ENCODE assay signal across 8 cellular contexts in genomic region chr11:64917663-64917995, GRCh38. TPM values are rescaled to one million over a fixed set of nuclear protein-coding genes. Genes with fewer than 3 reads are reported as not detected.
DNase-seq lines count a peak whose midpoint lies in the region; ATAC-seq and TF ChIP-seq lines count a peak whose summit lies in the region.

No MANE protein-coding gene starts in this region.

- H3K9me3 ChIP-seq in HAP-1 (no peaks in the 10 kb centered on the region), right cardiac atrium (ENCODE audit: control insufficient read depth, low read length) (no peaks in the 10 kb centered on the region), skeletal muscle tissue (ENCODE audit: control insufficient read depth in 3 of 3, low read length in 3 of 3) (no peaks in the 10 kb centered on the region)

- peak overlapping the region; percentile 27 for H3K4me3 ChIP-seq in HAP-1
- H3K4me3 ChIP-seq in right cardiac atrium (ENCODE audit: low read length): peak overlapping the region; percentile 89
- peak overlapping the region; percentile 62 to 85 (median 74) for H3K4me3 ChIP-seq in skeletal muscle tissue (ENCODE audit: low read length in 3 of 3)

- H3K27me3 Mint-ChIP-seq in activated B cell treated with CpG ODN at 0.5 μM for 24 hours: no peaks in the 10 kb centered on the region

- no peaks in the 10 kb centered on the region for H3K9me3 Mint-ChIP-seq in activated B cell treated with CpG ODN at 0.5 μM for 24 hours

- H3K4me1 ChIP-seq in HAP-1: peaks cover 9% of the 10 kb centered on the region
- no peaks in the 10 kb centered on the region for H3K4me1 ChIP-seq in right cardiac atrium (ENCODE audit: control insufficient read depth, insufficient read depth, low read length)
- H3K4me1 ChIP-seq in skeletal muscle tissue (ENCODE audit: control insufficient read depth in 3 of 3, insufficient read depth in 3 of 3, low read length in 3 of 3): peaks cover 21 to 34% (median 24%) of the 10 kb centered on the region in 3 donors

- peak overlapping the region; percentile 88 for H3K4me3 Mint-ChIP-seq in activated B cell treated with CpG ODN at 0.5 μM for 24 hours

- peak overlapping the region; percentile 85 for H3K27ac Mint-ChIP-seq in activated B cell treated with CpG ODN at 0.5 μM for 24 hours

- H3K36me3 ChIP-seq in HAP-1 (replicated peaks): peaks cover 2% of the 10 kb centered on the region; the same call in 1 of the 2 replicates
- peaks cover 17 to 19% (median 18%) of the 10 kb centered on the region in 3 donors for H3K36me3 ChIP-seq in skeletal muscle tissue (ENCODE audit: control insufficient read depth in 3 of 3, insufficient read depth in 3 of 3, low read length in 3 of 3)

- peaks cover 38% of the 10 kb centered on the region for H3K4me1 Mint-ChIP-seq in activated B cell treated with CpG ODN at 0.5 μM for 24 hours

- CTCF ChIA-PET in activated B cell treated with CpG ODN at 0.5 μM for 24 hours (lab: Charles Lee): interaction anchor here (1.9 kb wide), 1 partner anchor 96 kb away, joined by 7 read pairs; the partner anchor contains the start of gene ARL2

- POLR2A ChIA-PET in activated B cell treated with CpG ODN at 0.5 μM for 24 hours (lab: Charles Lee): interaction anchor here (0.7 to 1.4 kb wide), 3 partner anchors 53 to 79 kb away, joined by 3 to 4 read pairs (median 3); no protein-coding TSS in a partner anchor

- peak overlapping the region; percentile 63 for H3K27ac ChIP-seq in right cardiac atrium (ENCODE audit: low read length)
- peak overlapping the region; percentile 69 for H3K27ac ChIP-seq in skeletal muscle tissue (ENCODE audit: low read depth, low read length)

- WGBS in right cardiac atrium: 5% methylated on average over 6 of the region's 6 CpGs

- no peaks in the 10 kb centered on the region for H3K27me3 ChIP-seq in HAP-1 (ENCODE audit: low read depth)
- no peaks in the 10 kb centered on the region for H3K27me3 ChIP-seq in right cardiac atrium (ENCODE audit: control insufficient read depth, insufficient read depth)
- no peaks in the 10 kb centered on the region for H3K27me3 ChIP-seq in skeletal muscle tissue (ENCODE audit: control insufficient read depth in 3 of 3, insufficient read depth in 3 of 3, low read length in 3 of 3)

- intact Hi-C loops in activated B cell treated with CpG ODN at 0.5 μM for 24 hours (cut with micrococcal nuclease) (loop anchor here (1.0 to 2.0 kb wide), 8 partner anchors 39 to 215 kb away; partner anchors contain the start of genes CDCA5, EHD1, SF1 and SNX15), right cardiac atrium (cut with DNase I) (no loop called here)

- in situ Hi-C loops in HAP-1 (cut with MboI; ENCODE audit: low sequenced_read_pairs): no loop called here

- peak overlapping the region; percentile 71 to 89 (median 88) for H3K9ac ChIP-seq in skeletal muscle tissue (ENCODE audit: low read depth in 1 of 3, low read length in 3 of 3)

- peaks cover 15% of the 10 kb centered on the region for H3K36me3 Mint-ChIP-seq in activated B cell treated with CpG ODN at 0.5 μM for 24 hours (ENCODE audit: low read depth)

- ATAC-seq in activated B cell treated with CpG ODN at 0.5 μM for 24 hours (ENCODE audit: low read depth) (no peak), right cardiac atrium (no peak), HG02852 (IDR thresholded peaks at IDR 0.05; ENCODE audit: unreplicated experiment) (no peak)

- TF ChIP-seq CTCF in activated B cell treated with CpG ODN at 0.5 μM for 24 hours (IDR thresholded peaks at IDR 0.05): no peak

- DNase-seq in HAP-1 (ENCODE audit: low spot score in 2 of 2) (peak in 1 of 2 experiments; percentile 5), activated B cell treated with CpG ODN at 0.5 μM for 24 hours (no peak), right cardiac atrium (no peak), NCI-H748 (lab: John Stamatoyannopoulos, UW; ENCODE audit: unreplicated experiment) (no peak), NCI-H2029 (lab: John Stamatoyannopoulos, UW) (no peak)
- no peak for DNase-seq in stimulated activated CD4-positive, alpha-beta T cell treated with anti-CD3 and anti-CD28 coated beads, Interleukin-1b, Interleukin-23, amount 100 ng/mL, for 48 hours

RNA-seq across cellular contexts. Expression of gene ATG2A, which starts 0.6 kb away (rescaled TPM):
- total RNA-seq in activated B cell treated with CpG ODN at 0.5 μM for 24 hours: 31.2 and 35.0 TPM in 2 replicates
- total RNA-seq in right cardiac atrium: 10 to 100 TPM; 13.3 to 17.9 (median 15.3) TPM
- polyA plus RNA-seq in right cardiac atrium: 13.6 TPM
- total RNA-seq in skeletal muscle tissue: 3.1 TPM

RNA-seq across cellular contexts. Expression of gene PPP2R5B, which starts 6.9 kb away (rescaled TPM):
- total RNA-seq in activated B cell treated with CpG ODN at 0.5 μM for 24 hours: 12.0 and 12.6 TPM in 2 replicates
- 10 to 100 TPM; 21.7 to 28.0 (median 24.6) TPM for total RNA-seq in right cardiac atrium
- 28.9 TPM for polyA plus RNA-seq in right cardiac atrium
- total RNA-seq in skeletal muscle tissue: 6.3 TPM

RNA-seq across cellular contexts. Expression of gene GPHA2, which starts 18.1 kb away (rescaled TPM):
- total RNA-seq in activated B cell treated with CpG ODN at 0.5 μM for 24 hours: 0.33 and 0.71 TPM in 2 replicates
- total RNA-seq in right cardiac atrium: not detected
- not detected for polyA plus RNA-seq in right cardiac atrium
- total RNA-seq in skeletal muscle tissue: not detected

RNA-seq across cellular contexts. Expression of gene EHD1, which starts 39.2 kb away (rescaled TPM):
- total RNA-seq in activated B cell treated with CpG ODN at 0.5 μM for 24 hours (357 and 360 TPM in 2 replicates), right cardiac atrium (10 to 100 TPM; 23.4 to 35.3 (median 31.4) TPM), skeletal muscle tissue (28.2 TPM)
- 20.8 TPM for polyA plus RNA-seq in right cardiac atrium

RNA-seq across cellular contexts. Expression of gene MAJIN, which starts 54.3 kb away (rescaled TPM):
- total RNA-seq in activated B cell treated with CpG ODN at 0.5 μM for 24 hours (0.20 and 1.5 TPM in 2 replicates), right cardiac atrium (not detected), skeletal muscle tissue (not detected)
- polyA plus RNA-seq in right cardiac atrium: not detected

Comparison
In these comparisons a context has a peak if more than half of its experiments do, and no peak if none do; other contexts are left out.
1. H3K4me3 ChIP-seq: peak in every context shown above with its lines; median percentile 89 in right cardiac atrium; 74 in skeletal muscle tissue; 27 in HAP-1.